In the genomic region with DNA sequence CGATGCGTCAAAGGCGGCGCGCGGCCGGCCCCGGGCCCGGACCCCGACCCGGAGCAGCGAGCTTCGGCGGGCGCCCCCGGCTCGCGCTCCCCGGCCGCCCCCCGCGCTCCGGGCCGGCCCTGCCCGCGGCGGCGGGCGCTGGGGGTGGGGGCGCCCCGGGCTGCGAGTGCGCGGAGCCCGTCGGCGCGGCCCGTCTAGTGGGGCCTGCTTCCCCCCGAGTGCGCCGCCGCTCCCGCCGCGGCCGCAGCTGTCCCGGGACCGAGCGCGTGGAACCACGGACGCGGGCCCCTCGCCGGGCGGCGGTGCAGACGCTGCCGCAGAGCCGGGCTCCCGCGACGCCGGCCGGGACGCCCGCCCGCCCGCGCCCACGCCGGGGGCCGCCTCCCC, we compare ENCODE assay signal across 8 cellular contexts. TPM values are rescaled to one million over a fixed set of nuclear protein-coding genes. Genes with fewer than 3 reads are reported as not detected.
DNase-seq lines count a peak whose midpoint lies in the region; ATAC-seq and TF ChIP-seq lines count a peak whose summit lies in the region.

No MANE protein-coding gene starts in this region.

- H3K4me3 ChIP-seq in cardiac muscle cell (peak overlapping the region; percentile 45), iPS-18c (ENCODE audit: insufficient read depth, low read depth, low read length) (peak overlapping the region; percentile 78), thymus (ENCODE audit: low read length) (peak overlapping the region; percentile 72)

- no peak for ATAC-seq in left ventricle myocardium superior

- H3K4me1 ChIP-seq in cardiac muscle cell (ENCODE audit: low read depth) (peaks cover 22% of the 10 kb centered on the region), thymus (ENCODE audit: control insufficient read depth, insufficient read depth, low read length) (peaks cover 5% of the 10 kb centered on the region)

- no peaks in the 10 kb centered on the region for H3K9me3 ChIP-seq in cardiac muscle cell (ENCODE audit: low read depth)
- no peaks in the 10 kb centered on the region for H3K9me3 ChIP-seq in iPS-18c (ENCODE audit: control insufficient read depth, insufficient read depth, low read length)
- no peaks in the 10 kb centered on the region for H3K9me3 ChIP-seq in thymus (ENCODE audit: control insufficient read depth)

- intact Hi-C loops in left ventricle myocardium superior (cut with micrococcal nuclease) = no loop called here

- TF ChIP-seq CTCF in cardiac muscle cell (IDR thresholded peaks at IDR 0.05; ENCODE audit: low read depth, low read length) = no peak
- TF ChIP-seq CTCF in VCaP (conservative IDR thresholded peaks at IDR 0.05) = no peak
- TF ChIP-seq CTCF in GM10266 (IDR thresholded peaks at IDR 0.05; ENCODE audit: control insufficient read depth, insufficient read depth, low read depth, missing control alignments) = no peak

- DNase-seq in cardiac muscle cell (ENCODE audit: low read depth in 1 of 2, low spot score in 1 of 2) (no peak), left ventricle myocardium superior (no peak), AG08396 (ENCODE audit: low spot score) (no peak), NCI-H524 (lab: John Stamatoyannopoulos, UW) (no peak), GM10266 (ENCODE audit: extremely low spot score) (no peak)

- H3K27me3 ChIP-seq in cardiac muscle cell = no peaks in the 10 kb centered on the region
- peaks cover 41% of the 10 kb centered on the region for H3K27me3 ChIP-seq in thymus (ENCODE audit: control insufficient read depth, insufficient read depth)

- under 1% methylated on average over 74 of the region's 74 CpGs for WGBS in thymus

- H3K36me3 ChIP-seq in cardiac muscle cell = no peaks in the 10 kb centered on the region
- no peaks in the 10 kb centered on the region for H3K36me3 ChIP-seq in thymus (ENCODE audit: control insufficient read depth, insufficient read depth)

- H3K27ac ChIP-seq in cardiac muscle cell (no peak overlapping the region), VCaP (peak overlapping the region; percentile 54; the same call in 1 of the 2 replicates), thymus (ENCODE audit: low read depth) (no peak overlapping the region)

RNA-seq across cellular contexts. Expression of a gene that starts 0.3 kb away (rescaled TPM):
- total RNA-seq in cardiac muscle cell = 15.1 and 28.4 TPM in 2 replicates
- polyA plus RNA-seq in cardiac muscle cell = 7.1 and 14.9 TPM in 2 replicates
- 53.5 TPM for total RNA-seq in left ventricle myocardium superior
- 2.2 TPM for polyA plus RNA-seq in thymus
